In genomic region chr9:117234178-117234577, GRCh38 we compare ENCODE assay signal across 29 cellular contexts.
"Had no signal": no experiment of that assay in that cellular context is flagged by ENCODE, and none has a peak within 500 bp of the region (broad histone marks: within the 10 kb centered on the region; RNA-seq: fewer than 3 reads in every experiment).

No MANE protein-coding gene starts in this region.

- H3K27me3 ChIP-seq: brain microvascular endothelial cell, dorsolateral prefrontal cortex, gastrocnemius medialis, hepatocyte, right atrium auricular region, stomach, thyroid gland had no signal

- H3K27ac ChIP-seq: brain microvascular endothelial cell, coronary artery, gastrocnemius medialis, hepatocyte, parathyroid adenoma, right atrium auricular region, stomach, thyroid gland had no signal

- H3K9ac ChIP-seq: parathyroid adenoma had no signal

- H3K9me3 ChIP-seq: gastrocnemius medialis, right atrium auricular region, stomach, thyroid gland had no signal

- H3K36me3 ChIP-seq: brain microvascular endothelial cell, gastrocnemius medialis, right atrium auricular region, stomach, thyroid gland had no signal

- H3K4me2 ChIP-seq: hepatocyte, smooth muscle cell had no signal

- DNase-seq: activated CD4-positive, alpha-beta memory T cell treated with anti-CD3 and anti-CD28 coated beads, Interleukin-2, amount 10 ng/mL, durations not matched to agents 7 days and 5 days; activated CD4-positive, alpha-beta T cell treated with anti-CD3 and anti-CD28 coated beads for 1 hour; activated CD4-positive, alpha-beta T cell treated with anti-CD3 and anti-CD28 coated beads, Interleukin-2, amount 10 ng/mL, durations not matched to agents 7 days and 5 days; activated CD8-positive, alpha-beta memory T cell treated with anti-CD3 and anti-CD28 coated beads, Interleukin-2, amount 50 U/mL, for 48 hours; activated gamma-delta T cell; activated naive CD4-positive, alpha-beta T cell treated with anti-CD3 and anti-CD28 coated beads, Interleukin-2, amount 10 ng/mL, durations not matched to agents 7 days and 5 days; activated naive CD8-positive, alpha-beta T cell treated with anti-CD3 and anti-CD28 coated beads, Interleukin-2, amount 10 ng/mL, durations not matched to agents 7 days and 5 days; activated T-cell treated with anti-CD3 and anti-CD28 coated beads, Interleukin-2, amount 50 U/mL, for 24 hours; brain microvascular endothelial cell; dorsolateral prefrontal cortex; effector memory CD8-positive, alpha-beta T cell; erythroblast; gastrocnemius medialis; left cardiac atrium; mammary epithelial cell; nephron progenitor cell; stimulated activated CD4-positive, alpha-beta T cell treated with anti-CD3 and anti-CD28 coated beads, Interleukin-1b, Interleukin-23, amount 100 ng/mL, for 48 hours; stimulated activated CD4-positive, alpha-beta T cell treated with anti-CD3 and anti-CD28 coated beads, Interleukin-4, amount 100 ng/mL, for 4 hours; stimulated activated CD8-positive, alpha-beta memory T cell treated with anti-CD3 and anti-CD28 coated beads, Interleukin-4, amount 100 ng/mL, for 48 hours; stomach; T1000; thyroid gland had no signal

- H3K4me1 ChIP-seq: gastrocnemius medialis, parathyroid adenoma, right atrium auricular region, stomach, thyroid gland had no signal

- ATAC-seq: effector memory CD8-positive, alpha-beta T cell; gastrocnemius medialis; left cardiac atrium; stimulated activated memory B cell treated with anti-CD40 and anti-IgM and Interleukin-4, amounts not matched to agents 10 μg/mL and 1 μg/mL and 100 μg/mL, for 72 hours; WTC11 had no signal

- H3K79me2 ChIP-seq: hepatocyte, parathyroid adenoma had no signal

- H3K4me3 ChIP-seq: coronary artery, dorsolateral prefrontal cortex, gastrocnemius medialis, hepatocyte, right atrium auricular region, smooth muscle cell, stomach, thyroid gland had no signal

- H2AFZ ChIP-seq: hepatocyte, parathyroid adenoma had no signal
